20 cellular contexts compared by ENCODE assay signal in genomic region chr2:106800180-106800579, GRCh38.
DNase-seq lines count a peak whose midpoint lies in the region; ATAC-seq, FAIRE-seq and TF ChIP-seq lines count a peak whose summit lies in the region.
"Had no signal": no experiment of that assay in that cellular context is flagged by ENCODE, and none has a peak within 500 bp of the region (broad histone marks: within the 10 kb centered on the region; RNA-seq: fewer than 3 reads in every experiment).

No MANE protein-coding gene starts in this region.

- H3K4me1 ChIP-seq in ascending aorta (peaks cover 0 to 11% of the 10 kb centered on the region in 2 donors), astrocyte (ENCODE audit: insufficient read depth, low read length) (peaks cover 10% of the 10 kb centered on the region), smooth muscle cell (ENCODE audit: low read depth) (peaks cover 15% of the 10 kb centered on the region)
- H3K4me1 ChIP-seq: BLaER1, Caco-2 had no signal

- H3K27ac Mint-ChIP-seq in astrocyte (ENCODE audit: unreplicated experiment) (peak overlapping the region; percentile 23), chondrocyte (ENCODE audit: unreplicated experiment) (peak overlapping the region; percentile 64)
- H3K27ac Mint-ChIP-seq: B cell; CD8-positive, alpha-beta T cell had no signal

- intact Hi-C loops in ascending aorta (cut with DNase I): loop anchor here (10.0 kb wide), 1 partner anchor 615 kb away; no protein-coding TSS in a partner anchor

- H3K4me3 ChIP-seq in ascending aorta (no peak overlapping the region), astrocyte (ENCODE audit: insufficient read depth, low read depth, low read length) (no peak overlapping the region), smooth muscle cell (no peak overlapping the region)
- H3K4me3 ChIP-seq: BLaER1, GM23248 had no signal

- no peak overlapping the region for H3K4me3 Mint-ChIP-seq in astrocyte (ENCODE audit: unreplicated experiment)
- no peak overlapping the region for H3K4me3 Mint-ChIP-seq in chondrocyte (ENCODE audit: unreplicated experiment)
- H3K4me3 Mint-ChIP-seq: B cell; CD4-positive, CD25-positive, alpha-beta regulatory T cell; CD8-positive, alpha-beta T cell had no signal

- H3K27ac ChIP-seq in ascending aorta: peak overlapping the region; percentile 58 to 59
- no peak overlapping the region for H3K27ac ChIP-seq in astrocyte (ENCODE audit: low read depth, low read length)
- peak overlapping the region; percentile 76 for H3K27ac ChIP-seq in smooth muscle cell (ENCODE audit: low read depth)
- H3K27ac ChIP-seq: BLaER1, C4-2B, GM23248 had no signal

- no peaks in the 10 kb centered on the region for H3F3A ChIP-seq in smooth muscle cell (ENCODE audit: low read depth)

- TF ChIP-seq CTCF in ascending aorta (IDR thresholded peaks at IDR 0.05): no peak
- TF ChIP-seq CTCF in astrocyte (IDR thresholded peaks at IDR 0.05; ENCODE audit: insufficient read depth, low read depth, low read length): no peak
- no peak for TF ChIP-seq CTCF in chondrocyte (IDR thresholded peaks at IDR 0.05)
- no peak for TF ChIP-seq CTCF in smooth muscle cell (IDR thresholded peaks at IDR 0.05; ENCODE audit: borderline replicate concordance, insufficient read depth, poor library complexity, severe bottlenecking)

- H3K9me3 ChIP-seq in ascending aorta: no peaks in the 10 kb centered on the region
- H3K9me3 ChIP-seq in astrocyte (ENCODE audit: insufficient read depth, low read depth, low read length): no peaks in the 10 kb centered on the region
- no peaks in the 10 kb centered on the region for H3K9me3 ChIP-seq in smooth muscle cell (replicated peaks; ENCODE audit: low read depth)
- H3K9me3 ChIP-seq: BLaER1, Caco-2 had no signal

- H3K27me3 Mint-ChIP-seq in astrocyte (ENCODE audit: low read depth, unreplicated experiment) (no peaks in the 10 kb centered on the region), chondrocyte (ENCODE audit: low read depth) (no peaks in the 10 kb centered on the region)
- H3K27me3 Mint-ChIP-seq: B cell; CD4-positive, CD25-positive, alpha-beta regulatory T cell had no signal

- H3K36me3 Mint-ChIP-seq in astrocyte (ENCODE audit: low read depth, unreplicated experiment) (peaks cover 6% of the 10 kb centered on the region), chondrocyte (ENCODE audit: low read depth) (peaks cover 25% of the 10 kb centered on the region)
- H3K36me3 Mint-ChIP-seq: CD4-positive, CD25-positive, alpha-beta regulatory T cell; CD8-positive, alpha-beta T cell had no signal

- no peak overlapping the region for H3K9ac ChIP-seq in astrocyte (ENCODE audit: low read length)
- no peak overlapping the region for H3K9ac ChIP-seq in smooth muscle cell (ENCODE audit: low read depth)
- H3K9ac ChIP-seq: BLaER1, GM23248 had no signal

- H3K4me2 ChIP-seq in astrocyte (ENCODE audit: low read length) (no peak overlapping the region), smooth muscle cell (peak overlapping the region; percentile 38)
- H3K4me2 ChIP-seq: BLaER1 had no signal

- no peak for ATAC-seq in GM18909 (IDR thresholded peaks at IDR 0.05; ENCODE audit: poor library complexity, unreplicated experiment)
- ATAC-seq: CD8-positive, alpha-beta T cell had no signal

- peaks cover 24% of the 10 kb centered on the region for H3K4me1 Mint-ChIP-seq in astrocyte (ENCODE audit: low read depth, unreplicated experiment)
- H3K4me1 Mint-ChIP-seq in chondrocyte (ENCODE audit: low read depth): peaks cover 43% of the 10 kb centered on the region
- H3K4me1 Mint-ChIP-seq: B cell; CD4-positive, CD25-positive, alpha-beta regulatory T cell had no signal

- FAIRE-seq in astrocyte (lab: Jason Lieb, UNC): no peak
- FAIRE-seq: G401.6, GM12892, H1 had no signal

- no peaks in the 10 kb centered on the region for H3K79me2 ChIP-seq in astrocyte (ENCODE audit: insufficient read depth, low read length)
- H3K79me2 ChIP-seq in smooth muscle cell (ENCODE audit: low read depth): no peaks in the 10 kb centered on the region

- WGBS in smooth muscle cell (ENCODE audit: low lambda C conversion rate): 96% methylated on average over 4 of the region's 4 CpGs

- peaks cover 15 to 21% of the 10 kb centered on the region in 2 donors for H3K36me3 ChIP-seq in ascending aorta
- H3K36me3 ChIP-seq in astrocyte (ENCODE audit: insufficient read depth, low read length): no peaks in the 10 kb centered on the region
- H3K36me3 ChIP-seq in smooth muscle cell (ENCODE audit: low read depth): no peaks in the 10 kb centered on the region
- H3K36me3 ChIP-seq: BLaER1 had no signal

- H4K20me1 ChIP-seq in astrocyte (ENCODE audit: insufficient read depth, low read length): no peaks in the 10 kb centered on the region
- no peaks in the 10 kb centered on the region for H4K20me1 ChIP-seq in smooth muscle cell (ENCODE audit: low read depth)
- H4K20me1 ChIP-seq: BLaER1 had no signal

- H2AFZ ChIP-seq in astrocyte (ENCODE audit: low read depth, low read length) (no peak overlapping the region), smooth muscle cell (ENCODE audit: low read depth) (no peak overlapping the region)
- H2AFZ ChIP-seq: GM23248 had no signal

- H3K27me3 ChIP-seq in ascending aorta (no peaks in the 10 kb centered on the region), astrocyte (ENCODE audit: insufficient read depth, low read length) (no peaks in the 10 kb centered on the region), smooth muscle cell (ENCODE audit: low read depth) (no peaks in the 10 kb centered on the region)
- H3K27me3 ChIP-seq: BLaER1 had no signal

- H3K9me3 Mint-ChIP-seq in astrocyte (ENCODE audit: unreplicated experiment) (no peaks in the 10 kb centered on the region), chondrocyte (ENCODE audit: low read depth) (no peaks in the 10 kb centered on the region)
- H3K9me3 Mint-ChIP-seq: CD8-positive, alpha-beta T cell had no signal

- DNase-seq in ascending aorta (ENCODE audit: low spot score in 2 of 2) (no peak), astrocyte (ENCODE audit: low read depth) (no peak), chondrocyte (ENCODE audit: low spot score) (no peak), smooth muscle cell (lab: John Stamatoyannopoulos, UW; ENCODE audit: unreplicated experiment) (no peak), NCI-H1436 treated with DMSO at 0.1 percent for 48 hours (lab: John Stamatoyannopoulos, UW) (no peak)
- DNase-seq: Caco-2; CD4-positive, CD25-positive, alpha-beta regulatory T cell; CD8-positive, alpha-beta T cell; DMS153; DND-41; GM23248; H7; HCEC 1CT had no signal
